In genomic region chr9:15572200-15572599, GRCh38 we compare ENCODE assay signal across 28 cellular contexts. TPM values are rescaled to one million over a fixed set of nuclear protein-coding genes. Genes with fewer than 3 reads are reported as not detected.
A peak's percentile ranks its signal among the peaks of the same experiment; 100 is the strongest.
DNase-seq lines count a peak whose midpoint lies in the region; ATAC-seq and TF ChIP-seq lines count a peak whose summit lies in the region.
"Had no signal": no experiment of that assay in that cellular context is flagged by ENCODE, and none has a peak within 500 bp of the region (broad histone marks: within the 10 kb centered on the region; RNA-seq: fewer than 3 reads in every experiment).

No MANE protein-coding gene starts in this region.

- no peak for TF ChIP-seq CTCF in fibroblast of villous mesenchyme (IDR thresholded peaks at IDR 0.05; ENCODE audit: insufficient read depth, low read depth, low read length)

- DNase-seq in HT1080 (ENCODE audit: low read depth) (peak; percentile 50), NCI-H1930 (lab: John Stamatoyannopoulos, UW) (peak; percentile 98 to 99), NCI-H69 (lab: John Stamatoyannopoulos, UW) (peak; percentile 84), fibroblast of villous mesenchyme (ENCODE audit: low read depth) (peak; percentile 9), T-helper 17 cell (no peak)
- DNase-seq: ACHN; activated CD4-positive, alpha-beta T cell treated with anti-CD3 and anti-CD28 coated beads, Interleukin-2, amount 10 ng/mL, durations not matched to agents 7 days and 5 days; activated gamma-delta T cell; activated naive CD8-positive, alpha-beta T cell treated with anti-CD3 and anti-CD28 coated beads, Interleukin-2, amount 10 ng/mL, durations not matched to agents 7 days and 5 days; activated T-cell treated with anti-CD3 and anti-CD28 coated beads, Interleukin-2, amount 50 U/mL, for 24 hours; DND-41; gastrocnemius medialis; hippocampal formation; left colon; mammary epithelial cell; NCI-H446; NK-92 treated with Interleukin-12 subunit alpha and Interleukin-12 subunit beta, amount 100 ng/mL, for 24 hours; PC-3; Right ventricle myocardium superior had no signal

- no peak overlapping the region for H3K4me3 Mint-ChIP-seq in T-helper 17 cell
- H3K4me3 Mint-ChIP-seq: activated CD4-positive, alpha-beta T cell treated with anti-CD3 and anti-CD28 coated beads, Interleukin-2, amount 10 ng/mL, durations not matched to agents 7 days and 5 days; activated naive CD8-positive, alpha-beta T cell treated with anti-CD3 and anti-CD28 coated beads, Interleukin-2, amount 10 ng/mL, durations not matched to agents 7 days and 5 days; activated T-cell treated with anti-CD3 and anti-CD28 coated beads, Interleukin-2, amount 50 U/mL, for 24 hours; dendritic cell treated with granulocyte-macrophage colony-stimulating factor and Interleukin-4, amounts not matched to agents 40 ng/mL and 50 ng/mL, for 4 days; IgD-negative memory B cell had no signal

- peaks cover 4% of the 10 kb centered on the region for H3K27me3 Mint-ChIP-seq in T-helper 17 cell
- H3K27me3 Mint-ChIP-seq: activated CD4-positive, alpha-beta T cell treated with anti-CD3 and anti-CD28 coated beads, Interleukin-2, amount 10 ng/mL, durations not matched to agents 7 days and 5 days; activated T-cell treated with anti-CD3 and anti-CD28 coated beads, Interleukin-2, amount 50 U/mL, for 24 hours; dendritic cell treated with granulocyte-macrophage colony-stimulating factor and Interleukin-4, amounts not matched to agents 40 ng/mL and 50 ng/mL, for 4 days; IgD-negative memory B cell had no signal

- no peak overlapping the region for H3K4me3 ChIP-seq in fibroblast of villous mesenchyme (ENCODE audit: low read depth, low read length)
- H3K4me3 ChIP-seq: ascending aorta; BLaER1 treated with 17β-estradiol and CSF1 and Interleukin-3, amounts not matched to agents 10 nM and 100 nM; esophagus muscularis mucosa; gastrocnemius medialis; right atrium auricular region; tibial nerve had no signal

- no peak overlapping the region for H3K27ac Mint-ChIP-seq in T-helper 17 cell
- H3K27ac Mint-ChIP-seq: activated CD4-positive, alpha-beta T cell treated with anti-CD3 and anti-CD28 coated beads, Interleukin-2, amount 10 ng/mL, durations not matched to agents 7 days and 5 days; activated naive CD8-positive, alpha-beta T cell treated with anti-CD3 and anti-CD28 coated beads, Interleukin-2, amount 10 ng/mL, durations not matched to agents 7 days and 5 days; activated T-cell treated with anti-CD3 and anti-CD28 coated beads, Interleukin-2, amount 50 U/mL, for 24 hours; dendritic cell treated with granulocyte-macrophage colony-stimulating factor and Interleukin-4, amounts not matched to agents 40 ng/mL and 50 ng/mL, for 4 days; IgD-negative memory B cell had no signal

- no peaks in the 10 kb centered on the region for H3K4me1 Mint-ChIP-seq in T-helper 17 cell
- H3K4me1 Mint-ChIP-seq: activated CD4-positive, alpha-beta T cell treated with anti-CD3 and anti-CD28 coated beads, Interleukin-2, amount 10 ng/mL, durations not matched to agents 7 days and 5 days; activated naive CD8-positive, alpha-beta T cell treated with anti-CD3 and anti-CD28 coated beads, Interleukin-2, amount 10 ng/mL, durations not matched to agents 7 days and 5 days; IgD-negative memory B cell had no signal

- H3K36me3 Mint-ChIP-seq in T-helper 17 cell (ENCODE audit: low read depth) = peaks cover 4% of the 10 kb centered on the region

- ATAC-seq in T-helper 17 cell = no peak
- ATAC-seq in HG02840 (IDR thresholded peaks at IDR 0.05; ENCODE audit: low FRiP score, unreplicated experiment) = no peak
- no peak for ATAC-seq in GM19455 (IDR thresholded peaks at IDR 0.05; ENCODE audit: unreplicated experiment)
- ATAC-seq: gastrocnemius medialis, left colon, PC-3 had no signal

- no peaks in the 10 kb centered on the region for H3K9me3 ChIP-seq in T-helper 17 cell (ENCODE audit: control insufficient read depth, low read length, poor library complexity, severe bottlenecking)
- H3K9me3 ChIP-seq: ascending aorta, esophagus muscularis mucosa, gastrocnemius medialis, right atrium auricular region, tibial nerve had no signal

RNA-seq across cellular contexts. Expression of gene CCDC171, which starts 19.4 kb away (rescaled TPM):
- total RNA-seq in HT1080 (2014; rRNA removed; shearing (Covaris generic)) = 0.77 and 0.80 TPM in 2 replicates
- 0.70 and 0.79 TPM in 2 replicates for polyA plus RNA-seq in HT1080 (2015; cell fraction: cytosol; rRNA removed)
- 0.92 and 3.2 TPM in 2 replicates for polyA plus RNA-seq in HT1080 (2015; cell fraction: nucleus; rRNA removed)
- 2.2 and 2.3 TPM in 2 replicates for total RNA-seq in fibroblast of villous mesenchyme
- total RNA-seq in T-helper 17 cell = 1 to 10 TPM in 1 of 2 donors, under 1 TPM in 1; 0.52 to 1.5 TPM

Comparison
In these comparisons a context has a peak if more than half of its experiments do, and no peak if none do; other contexts are left out.
1. DNase-seq: peak in HT1080 (single experiment), NCI-H1930 (2 of 2), NCI-H69 (single experiment) and fibroblast of villous mesenchyme (single experiment); none in T-helper 17 cell (0 of 3).